8 cellular contexts compared by ENCODE assay signal in the genomic region with DNA sequence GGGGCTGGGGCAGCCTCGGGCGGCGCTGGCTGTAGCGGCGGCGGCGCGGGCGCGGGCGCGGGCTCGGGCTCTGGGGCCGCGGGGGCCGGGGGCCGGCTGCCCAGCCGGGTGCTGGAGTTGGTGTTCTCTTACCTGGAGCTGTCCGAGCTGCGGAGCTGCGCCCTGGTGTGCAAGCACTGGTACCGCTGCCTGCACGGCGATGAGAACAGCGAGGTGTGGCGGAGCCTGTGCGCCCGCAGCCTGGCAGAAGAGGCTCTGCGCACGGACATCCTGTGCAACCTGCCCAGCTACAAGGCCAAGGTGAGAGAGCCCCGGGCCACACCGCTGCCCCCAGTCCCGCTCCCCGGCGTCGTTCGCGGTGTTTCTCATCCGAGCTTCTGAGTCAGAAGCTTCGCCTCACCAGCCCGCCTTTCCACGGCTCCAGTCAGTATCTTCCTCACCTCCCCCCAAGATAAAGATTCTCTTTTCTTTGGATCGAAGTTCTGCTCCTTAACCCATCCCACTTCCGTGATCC. TPM values are rescaled to one million over a fixed set of nuclear protein-coding genes. Genes with fewer than 3 reads are reported as not detected.
A peak's percentile ranks its signal among the peaks of the same experiment; 100 is the strongest.
DNase-seq lines count a peak whose midpoint lies in the region; ATAC-seq and TF ChIP-seq lines count a peak whose summit lies in the region.

No MANE protein-coding gene starts in this region.

- peak overlapping the region; percentile 83 for H3K4me3 Mint-ChIP-seq in Caco-2 (ENCODE audit: unreplicated experiment)

- POLR2A ChIA-PET in Caco-2 (lab: Charles Lee): interaction anchor here (0.5 to 1.3 kb wide), 7 partner anchors 15 to 895 kb away, joined by 3 to 4 read pairs (median 3); a partner anchor contains a TSS

- peak overlapping the region; percentile 16 for H3K27ac ChIP-seq in caudate nucleus (ENCODE audit: low read depth, low read length)

- ATAC-seq in GM21367 (IDR thresholded peaks at IDR 0.05; ENCODE audit: unreplicated experiment): peak; percentile 29
- no peak for ATAC-seq in GM18858 (IDR thresholded peaks at IDR 0.05; ENCODE audit: unreplicated experiment)

- no TSS peak for BruUV-seq in Caco-2 (replicated peaks; lab: Mats Ljungman, UMichigan)

- intact Hi-C loops in Caco-2 (cut with micrococcal nuclease; ENCODE audit: unreplicated experiment): loop anchor here (5.0 kb wide), 1 partner anchor 82 kb away; no protein-coding TSS in a partner anchor

- H3K36me3 Mint-ChIP-seq in Caco-2 (ENCODE audit: insufficient read depth, unreplicated experiment): no peaks in the 10 kb centered on the region

- DNase-seq in Caco-2 (peak; percentile 39 to 52), HT1080 (ENCODE audit: low read depth) (peak; percentile 57), UCSD-AML1 (lab: John Stamatoyannopoulos, UW; ENCODE audit: unreplicated experiment) (peak; percentile 25), caudate nucleus (lab: John Stamatoyannopoulos, UW) (peak in 27 of 61 donors; percentile 5 to 60 (median 30)), left kidney (ENCODE audit: low read depth, low spot score) (peak; percentile 82)
- DNase-seq in stimulated activated CD4-positive, alpha-beta T cell treated with anti-CD3 and anti-CD28 coated beads, Interleukin-4, amount 100 ng/mL, for 48 hours (ENCODE audit: low read depth in 2 of 2): peak; percentile 38

- H3K4me1 Mint-ChIP-seq in Caco-2 (ENCODE audit: low read depth, unreplicated experiment): peaks cover 5% of the 10 kb centered on the region

- H3K27me3 Mint-ChIP-seq in Caco-2 (ENCODE audit: insufficient read depth, unreplicated experiment): no peaks in the 10 kb centered on the region

- H3K36me3 ChIP-seq in Caco-2 (ENCODE audit: control insufficient read depth, insufficient read depth, low read length): no peaks in the 10 kb centered on the region

- H3K4me1 ChIP-seq in Caco-2: peaks cover 10% of the 10 kb centered on the region

- H3K9me3 Mint-ChIP-seq in Caco-2 (ENCODE audit: unreplicated experiment): no peaks in the 10 kb centered on the region

- H3K27me3 ChIP-seq in Caco-2 (replicated peaks; ENCODE audit: control insufficient read depth, insufficient read depth, low read length): no peaks in the 10 kb centered on the region

- peak overlapping the region; percentile 96 for H3K4me3 ChIP-seq in Caco-2 (ENCODE audit: low read depth, low read length)

- TF ChIP-seq CTCF in Caco-2 (IDR thresholded peaks at IDR 0.05; ENCODE audit: insufficient read depth in 1 of 2, low read depth in 1 of 2, low read length in 1 of 2, severe bottlenecking in 1 of 2, unreplicated experiment in 1 of 2): no peak

- no peaks in the 10 kb centered on the region for H3K9me3 ChIP-seq in Caco-2

- CTCF ChIA-PET in Caco-2 (lab: Charles Lee): no interaction called here

- peak overlapping the region; percentile 85 for H3K27ac Mint-ChIP-seq in Caco-2 (ENCODE audit: unreplicated experiment)

RNA-seq across cellular contexts. Expression of a gene that starts 0.6 kb away (rescaled TPM):
- total RNA-seq in Caco-2 (2022): 14.5 and 15.8 TPM in 2 replicates
- 33.3 and 34.2 TPM in 2 replicates for total RNA-seq in HT1080 (2014; rRNA removed; shearing (Covaris generic))
- polyA plus RNA-seq in HT1080 (2015; cell fraction: cytosol; rRNA removed): 45.2 and 57.8 TPM in 2 replicates
- polyA plus RNA-seq in HT1080 (2015; cell fraction: nucleus; rRNA removed): 21.7 and 23.2 TPM in 2 replicates

RNA-seq across cellular contexts. Expression of a gene that starts 0.7 kb away (rescaled TPM):
- total RNA-seq in Caco-2 (2022): 12.1 and 17.8 TPM in 2 replicates
- 14.4 and 25.1 TPM in 2 replicates for total RNA-seq in HT1080 (2014; rRNA removed; shearing (Covaris generic))
- polyA plus RNA-seq in HT1080 (2015; cell fraction: cytosol; rRNA removed): 15.3 and 16.0 TPM in 2 replicates
- polyA plus RNA-seq in HT1080 (2015; cell fraction: nucleus; rRNA removed): 15.2 and 15.6 TPM in 2 replicates

RNA-seq across cellular contexts. Expression of a gene that starts 53.9 kb away (rescaled TPM):
- not detected in 2 replicates for total RNA-seq in Caco-2 (2022)
- 0.14 TPM in 1 of 2 replicates, not detected in the other for total RNA-seq in HT1080 (2014; rRNA removed; shearing (Covaris generic))
- not detected in 2 replicates for polyA plus RNA-seq in HT1080 (2015; cell fraction: cytosol; rRNA removed)
- not detected in 2 replicates for polyA plus RNA-seq in HT1080 (2015; cell fraction: nucleus; rRNA removed)
